18 cellular contexts compared by ENCODE assay signal in genomic region chr6:87279051-87279595, GRCh38. TPM values are rescaled to one million over a fixed set of nuclear protein-coding genes. Genes with fewer than 3 reads are reported as not detected.
A peak's percentile ranks its signal among the peaks of the same experiment; 100 is the strongest.
DNase-seq lines count a peak whose midpoint lies in the region; ATAC-seq, FAIRE-seq and TF ChIP-seq lines count a peak whose summit lies in the region.
"Had no signal": no experiment of that assay in that cellular context is flagged by ENCODE, and none has a peak within 500 bp of the region (broad histone marks: within the 10 kb centered on the region; RNA-seq: fewer than 3 reads in every experiment).

No MANE protein-coding gene starts in this region.

- DNase-seq in CD4-positive, CD25-positive, alpha-beta regulatory T cell = peak in 1 of 3 donors; percentile 29
- DNase-seq in GM12891 (ENCODE audit: insufficient read length, low spot score) = no peak
- DNase-seq in naive thymus-derived CD4-positive, alpha-beta T cell = peak in 3 of 9 donors; percentile 4 to 12 (median 4)
- no peak for DNase-seq in occipital lobe (lab: John Stamatoyannopoulos, UW)
- no peak for DNase-seq in spleen
- DNase-seq: 8988T, AML-193, COR-L47, DND-41, GDM1, H7 had no signal

- POLR2A ChIA-PET in naive thymus-derived CD4-positive, alpha-beta T cell (lab: Charles Lee) = interaction anchor here (0.7 kb wide), 1 partner anchor 149 kb away, joined by 3 read pairs; no protein-coding TSS in a partner anchor

- CTCF ChIA-PET in naive thymus-derived CD4-positive, alpha-beta T cell (lab: Charles Lee) = no interaction called here

- H3K4me1 Mint-ChIP-seq in CD4-positive, CD25-positive, alpha-beta regulatory T cell = peaks cover 5 to 17% (median 12%) of the 10 kb centered on the region in 4 donors
- peaks cover 8% of the 10 kb centered on the region for H3K4me1 Mint-ChIP-seq in activated T-helper 17 cell treated with anti-CD3 and anti-CD28 coated beads, Interleukin-2, amount 50 U/mL, for 72 hours
- H3K4me1 Mint-ChIP-seq in naive thymus-derived CD4-positive, alpha-beta T cell = peaks cover 5 to 34% (median 28%) of the 10 kb centered on the region in 7 donors
- H3K4me1 Mint-ChIP-seq: GM23338 had no signal

- H3K27me3 ChIP-seq in CD4-positive, CD25-positive, alpha-beta regulatory T cell (ENCODE audit: control insufficient read depth, insufficient read depth, low read length) = no peaks in the 10 kb centered on the region
- H3K27me3 ChIP-seq in naive thymus-derived CD4-positive, alpha-beta T cell (ENCODE audit: control insufficient read depth in 2 of 2, insufficient read depth in 2 of 2, low read length in 2 of 2) = no peaks in the 10 kb centered on the region
- no peaks in the 10 kb centered on the region for H3K27me3 ChIP-seq in spleen (replicated peaks in 1 of 7)
- H3K27me3 ChIP-seq: BLaER1 had no signal

- TF ChIP-seq POLR2A in GM12891 (IDR thresholded peaks at IDR 0.05; ENCODE audit: low read depth, low read length) (peak; percentile 26; the same call in 1 of the 2 replicates), spleen (IDR thresholded peaks at IDR 0.05) (no peak)

- no peak for ATAC-seq in CD4-positive, CD25-positive, alpha-beta regulatory T cell (ENCODE audit: low read depth in 2 of 2)
- ATAC-seq in activated T-helper 17 cell treated with anti-CD3 and anti-CD28 coated beads, Interleukin-2, amount 50 U/mL, for 72 hours (replicated peaks) = peak; percentile 28
- ATAC-seq in naive thymus-derived CD4-positive, alpha-beta T cell = no peak
- no peak for ATAC-seq in GM21717 (IDR thresholded peaks at IDR 0.05; ENCODE audit: unreplicated experiment)
- ATAC-seq: GM23338 had no signal

- WGBS in spleen, 5 donors = 53 to 66% (median 60%) methylated on average over 3 of the region's 3 CpGs

- intact Hi-C loops in naive thymus-derived CD4-positive, alpha-beta T cell (cut with micrococcal nuclease) = no loop called here
- intact Hi-C loops in spleen (cut with DNase I; ENCODE audit: low total_unique reads) = no loop called here

- no peaks in the 10 kb centered on the region for H3K36me3 Mint-ChIP-seq in CD4-positive, CD25-positive, alpha-beta regulatory T cell
- no peaks in the 10 kb centered on the region for H3K36me3 Mint-ChIP-seq in activated T-helper 17 cell treated with anti-CD3 and anti-CD28 coated beads, Interleukin-2, amount 50 U/mL, for 72 hours (ENCODE audit: low read depth)
- no peaks in the 10 kb centered on the region for H3K36me3 Mint-ChIP-seq in naive thymus-derived CD4-positive, alpha-beta T cell

- no peak overlapping the region for H3K4me3 Mint-ChIP-seq in CD4-positive, CD25-positive, alpha-beta regulatory T cell
- peak overlapping the region; percentile 6 for H3K4me3 Mint-ChIP-seq in activated T-helper 17 cell treated with anti-CD3 and anti-CD28 coated beads, Interleukin-2, amount 50 U/mL, for 72 hours
- peak overlapping the region in 2 of 10 donors; percentile 2 to 54 for H3K4me3 Mint-ChIP-seq in naive thymus-derived CD4-positive, alpha-beta T cell
- H3K4me3 Mint-ChIP-seq: GM23338 had no signal

- peaks cover 6% of the 10 kb centered on the region for H3K4me1 ChIP-seq in CD4-positive, CD25-positive, alpha-beta regulatory T cell (ENCODE audit: control insufficient read depth, insufficient read depth, low read length, poor library complexity, severe bottlenecking)
- H3K4me1 ChIP-seq in naive thymus-derived CD4-positive, alpha-beta T cell (ENCODE audit: control insufficient read depth in 2 of 2, insufficient read depth in 2 of 2, low read length in 2 of 2) = no peaks in the 10 kb centered on the region
- H3K4me1 ChIP-seq in spleen = no peaks in the 10 kb centered on the region
- H3K4me1 ChIP-seq: BLaER1 had no signal

- no peak overlapping the region for H3K4me3 ChIP-seq in CD4-positive, CD25-positive, alpha-beta regulatory T cell (ENCODE audit: low read depth, low read length)
- no peak overlapping the region for H3K4me3 ChIP-seq in naive thymus-derived CD4-positive, alpha-beta T cell (ENCODE audit: low read length)
- no peak overlapping the region for H3K4me3 ChIP-seq in spleen
- H3K4me3 ChIP-seq: BLaER1, GM23338 had no signal

- H3K9me3 ChIP-seq in CD4-positive, CD25-positive, alpha-beta regulatory T cell (ENCODE audit: control insufficient read depth in 2 of 2, low read length in 2 of 2) = no peaks in the 10 kb centered on the region
- no peaks in the 10 kb centered on the region for H3K9me3 ChIP-seq in naive thymus-derived CD4-positive, alpha-beta T cell (ENCODE audit: control insufficient read depth in 2 of 3, low read length in 3 of 3)
- no peaks in the 10 kb centered on the region for H3K9me3 ChIP-seq in spleen
- H3K9me3 ChIP-seq: BLaER1 had no signal

- peak; percentile 33 for FAIRE-seq in GM12891 (lab: Jason Lieb, UNC)
- FAIRE-seq: D721Med had no signal

- H3K9me3 Mint-ChIP-seq in CD4-positive, CD25-positive, alpha-beta regulatory T cell = no peaks in the 10 kb centered on the region
- no peaks in the 10 kb centered on the region for H3K9me3 Mint-ChIP-seq in activated T-helper 17 cell treated with anti-CD3 and anti-CD28 coated beads, Interleukin-2, amount 50 U/mL, for 72 hours
- no peaks in the 10 kb centered on the region for H3K9me3 Mint-ChIP-seq in naive thymus-derived CD4-positive, alpha-beta T cell
- H3K9me3 Mint-ChIP-seq: GM23338 had no signal

- TF ChIP-seq CTCF in spleen (IDR thresholded peaks at IDR 0.05 in 8 of 11, conservative IDR thresholded peaks at IDR 0.05 in 3 of 11) = no peak

- no peak overlapping the region for H3K27ac ChIP-seq in CD4-positive, CD25-positive, alpha-beta regulatory T cell (ENCODE audit: insufficient read depth, low read length, poor library complexity, severe bottlenecking)
- no peak overlapping the region for H3K27ac ChIP-seq in naive thymus-derived CD4-positive, alpha-beta T cell (ENCODE audit: low read depth, low read length)
- H3K27ac ChIP-seq in spleen = no peak overlapping the region
- H3K27ac ChIP-seq: BLaER1, KMS-11 had no signal

- no peaks in the 10 kb centered on the region for H3K36me3 ChIP-seq in CD4-positive, CD25-positive, alpha-beta regulatory T cell (ENCODE audit: control insufficient read depth, insufficient read depth, low read length)
- H3K36me3 ChIP-seq in naive thymus-derived CD4-positive, alpha-beta T cell (ENCODE audit: control insufficient read depth in 2 of 3, insufficient read depth in 3 of 3, low read length in 3 of 3) = no peaks in the 10 kb centered on the region
- no peaks in the 10 kb centered on the region for H3K36me3 ChIP-seq in spleen
- H3K36me3 ChIP-seq: BLaER1 had no signal

- peak overlapping the region in 2 of 3 donors; percentile 1 to 68 for H3K27ac Mint-ChIP-seq in CD4-positive, CD25-positive, alpha-beta regulatory T cell
- H3K27ac Mint-ChIP-seq in activated T-helper 17 cell treated with anti-CD3 and anti-CD28 coated beads, Interleukin-2, amount 50 U/mL, for 72 hours = peak overlapping the region; percentile 60
- peak overlapping the region in 6 of 9 donors; percentile 3 to 78 (median 46) for H3K27ac Mint-ChIP-seq in naive thymus-derived CD4-positive, alpha-beta T cell
- H3K27ac Mint-ChIP-seq: GM23338 had no signal

- H3K27me3 Mint-ChIP-seq in CD4-positive, CD25-positive, alpha-beta regulatory T cell = no peaks in the 10 kb centered on the region
- H3K27me3 Mint-ChIP-seq in activated T-helper 17 cell treated with anti-CD3 and anti-CD28 coated beads, Interleukin-2, amount 50 U/mL, for 72 hours = no peaks in the 10 kb centered on the region
- H3K27me3 Mint-ChIP-seq in naive thymus-derived CD4-positive, alpha-beta T cell = peaks cover 0 to 4% (median 0%) of the 10 kb centered on the region in 5 donors

TF ChIP-seq in GM12891, 5 proteins besides CTCF, POLR2A, EP300 and RAD21:
- TF ChIP-seq POLR2AphosphoS5 (IDR thresholded peaks at IDR 0.05; ENCODE audit: low read depth, low read length) (peak; percentile 27; the same call in 1 of the 2 replicates), SPI1 (IDR thresholded peaks at IDR 0.05; ENCODE audit: low read depth, low read length) (no peak)
TF ChIP-seq in GM12891: peak in this region for 1.

RNA-seq across cellular contexts. Expression of gene SMIM8, which starts 43.3 kb away (rescaled TPM):
- total RNA-seq in CD4-positive, CD25-positive, alpha-beta regulatory T cell = 9.4 TPM
- 10 to 100 TPM; 15.2 to 22.3 (median 20.7) TPM for polyA plus RNA-seq in CD4-positive, CD25-positive, alpha-beta regulatory T cell
- polyA plus RNA-seq in GM12891 (2012; ENCODE audit: low read depth, missing spikeins) = 5.2 TPM
- total RNA-seq in activated T-helper 17 cell treated with anti-CD3 and anti-CD28 coated beads, Interleukin-2, amount 50 U/mL, for 72 hours = 1 to 10 TPM; 5.0 to 6.2 TPM
- total RNA-seq in naive thymus-derived CD4-positive, alpha-beta T cell = 10 to 100 TPM in 3 of 5 experiments, 1 to 10 TPM in 2; 7.3 to 15.7 (median 10.5) TPM
- polyA plus RNA-seq in naive thymus-derived CD4-positive, alpha-beta T cell = 10 to 100 TPM; 11.7 to 18.1 TPM
- total RNA-seq in occipital lobe (38.4 TPM), spleen (10 to 100 TPM; 11.1 to 18.6 (median 12.4) TPM)
- 1 to 10 TPM; 4.2 to 6.8 (median 6.0) TPM for polyA plus RNA-seq in spleen

RNA-seq across cellular contexts. Expression of gene GJB7, which starts 50.0 kb away (rescaled TPM):
- total RNA-seq in CD4-positive, CD25-positive, alpha-beta regulatory T cell = not detected
- 1 to 10 TPM in 1 of 4 donors, under 1 TPM in 2, not detected in 1; 0.26 to 1.3 (median 0.48) TPM for polyA plus RNA-seq in CD4-positive, CD25-positive, alpha-beta regulatory T cell
- polyA plus RNA-seq in GM12891 (2012; ENCODE audit: low read depth, missing spikeins) = not detected
- total RNA-seq in activated T-helper 17 cell treated with anti-CD3 and anti-CD28 coated beads, Interleukin-2, amount 50 U/mL, for 72 hours = not detected
- total RNA-seq in naive thymus-derived CD4-positive, alpha-beta T cell = not detected
- polyA plus RNA-seq in naive thymus-derived CD4-positive, alpha-beta T cell = not detected
- total RNA-seq in occipital lobe (not detected), spleen (not detected)
- not detected for polyA plus RNA-seq in spleen
- total RNA-seq: HT1080 had no signal
